ENCODE assay signal across 28 cellular contexts in the genomic region with DNA sequence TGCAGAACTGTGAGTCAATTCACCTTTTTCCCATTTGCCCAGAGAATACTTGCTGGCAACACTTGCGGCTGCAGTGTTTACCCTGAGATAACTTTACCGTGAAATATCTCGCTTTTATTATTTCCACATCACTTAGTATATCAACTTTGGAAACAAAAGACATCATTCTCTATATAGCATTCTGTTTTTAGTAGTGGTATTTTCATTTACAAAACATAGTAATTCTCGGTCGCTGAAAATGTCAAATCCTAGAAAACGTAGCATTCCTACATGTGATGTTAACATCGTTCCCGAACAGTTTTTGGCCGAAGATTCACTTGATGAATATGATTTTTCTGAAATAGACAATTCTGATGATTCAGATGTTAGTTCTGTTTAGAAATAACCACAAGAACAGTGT.
"Had no signal": no experiment of that assay in that cellular context is flagged by ENCODE, and none has a peak within 500 bp of the region (broad histone marks: within the 10 kb centered on the region; RNA-seq: fewer than 3 reads in every experiment).

No MANE protein-coding gene starts in this region.

- H3K4me2 ChIP-seq: neural progenitor cell had no signal

- H3K27ac ChIP-seq: neural progenitor cell, ovary, parathyroid adenoma, psoas muscle, right lobe of liver, sigmoid colon, thoracic aorta, thyroid gland, tibial nerve, upper lobe of left lung, vagina had no signal

- H3K27me3 ChIP-seq: neural progenitor cell, ovary, right lobe of liver, sigmoid colon, thyroid gland, tibial nerve, upper lobe of left lung, vagina had no signal

- ATAC-seq: natural killer cell; psoas muscle; right cardiac atrium; right lobe of liver; stimulated activated memory B cell treated with anti-CD40 and anti-IgM and Interleukin-4, amounts not matched to agents 10 μg/mL and 1 μg/mL and 100 μg/mL, for 72 hours; stimulated activated naive CD8-positive, alpha-beta T cell treated with anti-CD3 and anti-CD28 coated beads, Interleukin-15, amount 100 ng/mL, for 72 hours; stimulated activated naive CD8-positive, alpha-beta T cell treated with anti-CD3 and anti-CD28 coated beads, Interleukin-15, Interleukin-2, amounts not matched to agents 100 U/mL and 50 U/mL, for 24 hours had no signal

- H3K9me3 ChIP-seq: ovary, psoas muscle, right lobe of liver, thoracic aorta, thyroid gland, vagina had no signal

- DNase-seq: natural killer cell; occipital lobe; ovary; posterior cingulate gyrus; psoas muscle; right cardiac atrium; right lobe of liver; sigmoid colon; small intestine; stimulated activated CD4-positive, alpha-beta T cell treated with anti-CD3 and anti-CD28 coated beads, Interleukin-15, amount 100 ng/mL, for 24 hours; stimulated activated CD4-positive, alpha-beta T cell treated with anti-CD3 and anti-CD28 coated beads, Interleukin-2, amount 100 ng/mL, for 24 hours; stimulated activated CD4-positive, alpha-beta T cell treated with anti-CD3 and anti-CD28 coated beads, Interleukin-2, amount 100 ng/mL, for 48 hours; stimulated activated CD4-positive, alpha-beta T cell treated with anti-CD3 and anti-CD28 coated beads, Interleukin-4, amount 100 ng/mL, for 24 hours; stimulated activated CD8-positive, alpha-beta memory T cell treated with anti-CD3 and anti-CD28 coated beads, Interleukin-4, amount 100 ng/mL, for 48 hours; stimulated activated naive CD4-positive, alpha-beta T cell; stimulated activated naive CD8-positive, alpha-beta T cell treated with anti-CD3 and anti-CD28 coated beads, Interleukin-15, amount 100 ng/mL, for 72 hours; stimulated activated naive CD8-positive, alpha-beta T cell treated with anti-CD3 and anti-CD28 coated beads, Interleukin-15, Interleukin-2, amounts not matched to agents 100 U/mL and 50 U/mL, for 24 hours; substantia nigra; thyroid gland; trophoblast cell; upper lobe of left lung had no signal

- H3K4me3 ChIP-seq: neural progenitor cell, ovary, psoas muscle, right lobe of liver, sigmoid colon, thoracic aorta, thyroid gland, tibial nerve, upper lobe of left lung, vagina had no signal

- FAIRE-seq: small intestine, urothelium cell line had no signal

- H3K9ac ChIP-seq: neural progenitor cell, parathyroid adenoma had no signal

- H3K36me3 ChIP-seq: neural progenitor cell, ovary, right lobe of liver, sigmoid colon, thoracic aorta, thyroid gland, tibial nerve, upper lobe of left lung, vagina had no signal

- H2AFZ ChIP-seq: neural progenitor cell, parathyroid adenoma had no signal

- H3K79me2 ChIP-seq: parathyroid adenoma had no signal

- H3K4me1 ChIP-seq: neural progenitor cell, parathyroid adenoma, psoas muscle, right lobe of liver, thyroid gland, tibial nerve, upper lobe of left lung, vagina had no signal
